21 cellular contexts compared by ENCODE assay signal in the genomic region with DNA sequence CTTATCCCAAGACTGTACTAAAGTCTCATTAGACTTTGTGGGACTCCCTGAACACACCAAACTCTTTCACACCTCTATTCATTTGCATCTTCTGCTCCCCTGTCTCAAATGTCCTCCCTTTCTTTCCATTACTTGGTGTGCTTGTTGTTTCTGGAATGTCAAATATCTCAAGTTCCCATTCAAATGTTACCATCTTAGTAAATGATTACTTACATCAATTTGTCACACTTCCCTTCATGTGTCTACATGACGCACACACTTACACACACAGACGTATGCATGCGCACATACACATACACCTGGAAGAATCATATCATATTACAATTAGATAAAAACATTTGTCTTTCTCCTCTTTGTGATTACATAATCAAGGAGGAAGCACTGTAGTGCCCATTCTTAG.
DNase-seq lines count a peak whose midpoint lies in the region; ATAC-seq, FAIRE-seq and TF ChIP-seq lines count a peak whose summit lies in the region.
"Had no signal": no experiment of that assay in that cellular context is flagged by ENCODE, and none has a peak within 500 bp of the region (broad histone marks: within the 10 kb centered on the region; RNA-seq: fewer than 3 reads in every experiment).

No MANE protein-coding gene starts in this region.

- TF ChIP-seq CTCF in A549 (IDR thresholded peaks at IDR 0.05) (no peak), epithelial cell of proximal tubule (conservative IDR thresholded peaks at IDR 0.05; ENCODE audit: low read depth, low read length) (no peak), CD14-positive monocyte (IDR thresholded peaks at IDR 0.05) (no peak)

- DNase-seq in A549 (ENCODE audit: low read depth in 1 of 2, low spot score in 1 of 2) (no peak), epithelial cell of proximal tubule (ENCODE audit: low read depth) (peak; percentile 6), left kidney (ENCODE audit: low read depth, low spot score) (peak; percentile 4), renal cortical epithelial cell (ENCODE audit: low read depth) (peak; percentile 67), CD14-positive monocyte (ENCODE audit: low spot score) (no peak)
- DNase-seq in stimulated activated CD4-positive, alpha-beta T cell treated with anti-CD3 and anti-CD28 coated beads, Interleukin-1b, Interleukin-23, amount 100 ng/mL, for 48 hours, result no peak
- DNase-seq: CD4-positive, alpha-beta T cell; CD8-positive, alpha-beta memory T cell; DMS 273 treated with DMSO at 0.1 percent for 48 hours; DND-41; GDM1; GM23248; H7; HCEC 1CT had no signal

- CTCF ChIA-PET in A549 (lab: Yijun Ruan, JAX), result no interaction called here

- POLR2A ChIA-PET in A549 (lab: Yijun Ruan, JAX), result no interaction called here

- no peak for TF ChIP-seq EP300 in A549 (IDR thresholded peaks at IDR 0.05)

- H3K4me3 ChIP-seq in A549 (no peak overlapping the region), epithelial cell of proximal tubule (ENCODE audit: low read depth, low read length) (no peak overlapping the region)
- H3K4me3 ChIP-seq: BLaER1, GM12878, GM23248 had no signal

- H3K27ac ChIP-seq in A549, result no peak overlapping the region
- H3K27ac ChIP-seq: BLaER1, C4-2B, GM23248 had no signal

- no peak overlapping the region for H3K4me2 ChIP-seq in A549
- H3K4me2 ChIP-seq: BLaER1 had no signal

- no peaks in the 10 kb centered on the region for H3K9me3 ChIP-seq in A549
- H3K9me3 ChIP-seq: BLaER1 had no signal

- FAIRE-seq in A549 (lab: Jason Lieb, UNC), result peak; percentile 85
- FAIRE-seq: D721Med, GM12878, H1 had no signal

- intact Hi-C loops in CD14-positive monocyte (cut with micrococcal nuclease), result no loop called here

- no peaks in the 10 kb centered on the region for H3K4me1 Mint-ChIP-seq in CD14-positive monocyte
- H3K4me1 Mint-ChIP-seq in stimulated activated memory B cell treated with anti-CD40 and anti-IgM and Interleukin-4, amounts not matched to agents 10 μg/mL and 1 μg/mL and 100 μg/mL, for 72 hours, result no peaks in the 10 kb centered on the region
- H3K4me1 Mint-ChIP-seq: B cell; CD8-positive, alpha-beta memory T cell had no signal

- no peaks in the 10 kb centered on the region for H3K36me3 Mint-ChIP-seq in CD14-positive monocyte
- H3K36me3 Mint-ChIP-seq in stimulated activated memory B cell treated with anti-CD40 and anti-IgM and Interleukin-4, amounts not matched to agents 10 μg/mL and 1 μg/mL and 100 μg/mL, for 72 hours, result no peaks in the 10 kb centered on the region
- H3K36me3 Mint-ChIP-seq: CD8-positive, alpha-beta memory T cell had no signal

- no peak overlapping the region for H3K27ac Mint-ChIP-seq in CD14-positive monocyte
- H3K27ac Mint-ChIP-seq in stimulated activated memory B cell treated with anti-CD40 and anti-IgM and Interleukin-4, amounts not matched to agents 10 μg/mL and 1 μg/mL and 100 μg/mL, for 72 hours, result no peak overlapping the region
- H3K27ac Mint-ChIP-seq: B cell; CD4-positive, alpha-beta T cell; CD8-positive, alpha-beta memory T cell had no signal

- no peak for TF ChIP-seq POLR2A in A549 (IDR thresholded peaks at IDR 0.05; ENCODE audit: low read length)

- no peak for ATAC-seq in A549
- no peak for ATAC-seq in stimulated activated memory B cell treated with anti-CD40 and anti-IgM and Interleukin-4, amounts not matched to agents 10 μg/mL and 1 μg/mL and 100 μg/mL, for 72 hours
- ATAC-seq: GM12878 had no signal

- 96% methylated on average over 3 of the region's 3 CpGs for WGBS in A549 (ENCODE audit: missing lambda C conversion rate)

- no peaks in the 10 kb centered on the region for H3K4me1 ChIP-seq in A549
- H3K4me1 ChIP-seq: BLaER1 had no signal

- H3K4me3 Mint-ChIP-seq in CD14-positive monocyte, result no peak overlapping the region
- no peak overlapping the region for H3K4me3 Mint-ChIP-seq in stimulated activated memory B cell treated with anti-CD40 and anti-IgM and Interleukin-4, amounts not matched to agents 10 μg/mL and 1 μg/mL and 100 μg/mL, for 72 hours
- H3K4me3 Mint-ChIP-seq: B cell; CD4-positive, alpha-beta T cell; CD8-positive, alpha-beta memory T cell had no signal

- peaks cover 0 to 6% (median 0%) of the 10 kb centered on the region in 7 donors for H3K9me3 Mint-ChIP-seq in CD14-positive monocyte
- H3K9me3 Mint-ChIP-seq in stimulated activated memory B cell treated with anti-CD40 and anti-IgM and Interleukin-4, amounts not matched to agents 10 μg/mL and 1 μg/mL and 100 μg/mL, for 72 hours, result peaks cover 2% of the 10 kb centered on the region
- H3K9me3 Mint-ChIP-seq: CD4-positive, alpha-beta T cell; CD8-positive, alpha-beta memory T cell had no signal

- TF ChIP-seq RAD21 in A549 (conservative IDR thresholded peaks at IDR 0.05 in 1 of 2, IDR thresholded peaks at IDR 0.05 in 1 of 2), result no peak

- no peaks in the 10 kb centered on the region for H3K27me3 Mint-ChIP-seq in CD14-positive monocyte (ENCODE audit: low read depth in 3 of 3)
- no peaks in the 10 kb centered on the region for H3K27me3 Mint-ChIP-seq in stimulated activated memory B cell treated with anti-CD40 and anti-IgM and Interleukin-4, amounts not matched to agents 10 μg/mL and 1 μg/mL and 100 μg/mL, for 72 hours
- H3K27me3 Mint-ChIP-seq: B cell had no signal

TF ChIP-seq in A549, 52 proteins besides CTCF, POLR2A, EP300 and RAD21:
- TF ChIP-seq, protein P1, sequence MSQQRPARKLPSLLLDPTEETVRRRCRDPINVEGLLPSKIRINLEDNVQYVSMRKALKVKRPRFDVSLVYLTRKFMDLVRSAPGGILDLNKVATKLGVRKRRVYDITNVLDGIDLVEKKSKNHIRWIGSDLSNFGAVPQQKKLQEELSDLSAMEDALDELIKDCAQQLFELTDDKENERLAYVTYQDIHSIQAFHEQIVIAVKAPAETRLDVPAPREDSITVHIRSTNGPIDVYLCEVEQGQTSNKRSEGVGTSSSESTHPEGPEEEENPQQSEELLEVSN (IDR thresholded peaks at IDR 0.05; ENCODE audit: borderline replicate concordance, low read depth), result no peak
- TF ChIP-seq, protein P2, sequence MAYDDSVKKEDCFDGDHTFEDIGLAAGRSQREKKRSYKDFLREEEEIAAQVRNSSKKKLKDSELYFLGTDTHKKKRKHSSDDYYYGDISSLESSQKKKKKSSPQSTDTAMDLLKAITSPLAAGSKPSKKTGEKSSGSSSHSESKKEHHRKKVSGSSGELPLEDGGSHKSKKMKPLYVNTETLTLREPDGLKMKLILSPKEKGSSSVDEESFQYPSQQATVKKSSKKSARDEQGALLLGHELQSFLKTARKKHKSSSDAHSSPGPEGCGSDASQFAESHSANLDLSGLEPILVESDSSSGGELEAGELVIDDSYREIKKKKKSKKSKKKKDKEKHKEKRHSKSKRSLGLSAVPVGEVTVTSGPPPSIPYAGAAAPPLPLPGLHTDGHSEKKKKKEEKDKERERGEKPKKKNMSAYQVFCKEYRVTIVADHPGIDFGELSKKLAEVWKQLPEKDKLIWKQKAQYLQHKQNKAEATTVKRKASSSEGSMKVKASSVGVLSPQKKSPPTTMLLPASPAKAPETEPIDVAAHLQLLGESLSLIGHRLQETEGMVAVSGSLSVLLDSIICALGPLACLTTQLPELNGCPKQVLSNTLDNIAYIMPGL (CRISPR knock-in tag; IDR thresholded peaks at IDR 0.05; ENCODE audit: borderline replicate concordance), result no peak
- no peak for TF ChIP-seq FOXS1 (CRISPR knock-in tag; IDR thresholded peaks at IDR 0.05)
- no peak for TF ChIP-seq EHMT2 (IDR thresholded peaks at IDR 0.05; ENCODE audit: low read depth)
- no peak for TF ChIP-seq HOXB5 (CRISPR knock-in tag; IDR thresholded peaks at IDR 0.05)
- TF ChIP-seq JUN (IDR thresholded peaks at IDR 0.05), result no peak
- TF ChIP-seq CEBPB (IDR thresholded peaks at IDR 0.05), result no peak

Comparison
In these comparisons a context has a peak if more than half of its experiments do, and no peak if none do; other contexts are left out.
1. DNase-seq: peak in epithelial cell of proximal tubule (single experiment), left kidney (single experiment) and renal cortical epithelial cell (single experiment); none in A549 (0 of 2), CD14-positive monocyte (single experiment) and stimulated activated CD4-positive, alpha-beta T cell treated with anti-CD3 and anti-CD28 coated beads, Interleukin-1b, Interleukin-23, amount 100 ng/mL, for 48 hours (single experiment).